ENCODE assay signal across 2 cellular contexts in genomic region chr2:105454801-105455485, GRCh38.
TF ChIP-seq lines count a peak whose summit lies in the region.

No MANE protein-coding gene starts in this region.

TF ChIP-seq in GM23338, 12 proteins besides CTCF, POLR2A, EP300 and RAD21 (continued from another document):
- TF ChIP-seq, protein P1, sequence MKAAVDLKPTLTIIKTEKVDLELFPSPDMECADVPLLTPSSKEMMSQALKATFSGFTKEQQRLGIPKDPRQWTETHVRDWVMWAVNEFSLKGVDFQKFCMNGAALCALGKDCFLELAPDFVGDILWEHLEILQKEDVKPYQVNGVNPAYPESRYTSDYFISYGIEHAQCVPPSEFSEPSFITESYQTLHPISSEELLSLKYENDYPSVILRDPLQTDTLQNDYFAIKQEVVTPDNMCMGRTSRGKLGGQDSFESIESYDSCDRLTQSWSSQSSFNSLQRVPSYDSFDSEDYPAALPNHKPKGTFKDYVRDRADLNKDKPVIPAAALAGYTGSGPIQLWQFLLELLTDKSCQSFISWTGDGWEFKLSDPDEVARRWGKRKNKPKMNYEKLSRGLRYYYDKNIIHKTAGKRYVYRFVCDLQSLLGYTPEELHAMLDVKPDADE (IDR thresholded peaks at IDR 0.05): no peak
- TF ChIP-seq EZH2 (IDR thresholded peaks at IDR 0.05; ENCODE audit: low read depth, unreplicated experiment) (no peak), ZNF331 (CRISPR knock-in tag; IDR thresholded peaks at IDR 0.05; ENCODE audit: low read depth) (no peak), ZNF114 (CRISPR knock-in tag; IDR thresholded peaks at IDR 0.05) (no peak)

TF ChIP-seq in SK-N-SH, 30 proteins besides CTCF, POLR2A, EP300 and RAD21 (continued from another document):
- TF ChIP-seq, protein P2, sequence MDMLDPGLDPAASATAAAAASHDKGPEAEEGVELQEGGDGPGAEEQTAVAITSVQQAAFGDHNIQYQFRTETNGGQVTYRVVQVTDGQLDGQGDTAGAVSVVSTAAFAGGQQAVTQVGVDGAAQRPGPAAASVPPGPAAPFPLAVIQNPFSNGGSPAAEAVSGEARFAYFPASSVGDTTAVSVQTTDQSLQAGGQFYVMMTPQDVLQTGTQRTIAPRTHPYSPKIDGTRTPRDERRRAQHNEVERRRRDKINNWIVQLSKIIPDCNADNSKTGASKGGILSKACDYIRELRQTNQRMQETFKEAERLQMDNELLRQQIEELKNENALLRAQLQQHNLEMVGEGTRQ (IDR thresholded peaks at IDR 0.05; ENCODE audit: borderline replicate concordance, low read depth, low read length): no peak
- TF ChIP-seq MEF2A (IDR thresholded peaks at IDR 0.05; ENCODE audit: borderline replicate concordance, low read depth): no peak
- TF ChIP-seq TAF1 (IDR thresholded peaks at IDR 0.05; ENCODE audit: borderline replicate concordance, low read depth, low read length): no peak
- no peak for TF ChIP-seq USF1 (IDR thresholded peaks at IDR 0.05; ENCODE audit: borderline replicate concordance, low read depth)
- TF ChIP-seq EZH2phosphoT487 (IDR thresholded peaks at IDR 0.05; ENCODE audit: borderline replicate concordance, low read depth): no peak
- no peak for TF ChIP-seq RFX5 (IDR thresholded peaks at IDR 0.05; ENCODE audit: low read length)
- TF ChIP-seq NFIC (IDR thresholded peaks at IDR 0.05; ENCODE audit: borderline replicate concordance): no peak
- TF ChIP-seq SMC3 (IDR thresholded peaks at IDR 0.05; ENCODE audit: low read depth, low read length): no peak
- no peak for TF ChIP-seq ZBTB33 (IDR thresholded peaks at IDR 0.05; ENCODE audit: borderline replicate concordance, low read depth)
- TF ChIP-seq, protein P3, sequence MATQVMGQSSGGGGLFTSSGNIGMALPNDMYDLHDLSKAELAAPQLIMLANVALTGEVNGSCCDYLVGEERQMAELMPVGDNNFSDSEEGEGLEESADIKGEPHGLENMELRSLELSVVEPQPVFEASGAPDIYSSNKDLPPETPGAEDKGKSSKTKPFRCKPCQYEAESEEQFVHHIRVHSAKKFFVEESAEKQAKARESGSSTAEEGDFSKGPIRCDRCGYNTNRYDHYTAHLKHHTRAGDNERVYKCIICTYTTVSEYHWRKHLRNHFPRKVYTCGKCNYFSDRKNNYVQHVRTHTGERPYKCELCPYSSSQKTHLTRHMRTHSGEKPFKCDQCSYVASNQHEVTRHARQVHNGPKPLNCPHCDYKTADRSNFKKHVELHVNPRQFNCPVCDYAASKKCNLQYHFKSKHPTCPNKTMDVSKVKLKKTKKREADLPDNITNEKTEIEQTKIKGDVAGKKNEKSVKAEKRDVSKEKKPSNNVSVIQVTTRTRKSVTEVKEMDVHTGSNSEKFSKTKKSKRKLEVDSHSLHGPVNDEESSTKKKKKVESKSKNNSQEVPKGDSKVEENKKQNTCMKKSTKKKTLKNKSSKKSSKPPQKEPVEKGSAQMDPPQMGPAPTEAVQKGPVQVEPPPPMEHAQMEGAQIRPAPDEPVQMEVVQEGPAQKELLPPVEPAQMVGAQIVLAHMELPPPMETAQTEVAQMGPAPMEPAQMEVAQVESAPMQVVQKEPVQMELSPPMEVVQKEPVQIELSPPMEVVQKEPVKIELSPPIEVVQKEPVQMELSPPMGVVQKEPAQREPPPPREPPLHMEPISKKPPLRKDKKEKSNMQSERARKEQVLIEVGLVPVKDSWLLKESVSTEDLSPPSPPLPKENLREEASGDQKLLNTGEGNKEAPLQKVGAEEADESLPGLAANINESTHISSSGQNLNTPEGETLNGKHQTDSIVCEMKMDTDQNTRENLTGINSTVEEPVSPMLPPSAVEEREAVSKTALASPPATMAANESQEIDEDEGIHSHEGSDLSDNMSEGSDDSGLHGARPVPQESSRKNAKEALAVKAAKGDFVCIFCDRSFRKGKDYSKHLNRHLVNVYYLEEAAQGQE (IDR thresholded peaks at IDR 0.05; ENCODE audit: low read depth, low read length): no peak
